ENCODE assay signal across 27 cellular contexts in genomic region chr6:153435787-153436186, GRCh38.
DNase-seq lines count a peak whose midpoint lies in the region; ATAC-seq, FAIRE-seq and TF ChIP-seq lines count a peak whose summit lies in the region.
"Had no signal": no experiment of that assay in that cellular context is flagged by ENCODE, and none has a peak within 500 bp of the region (broad histone marks: within the 10 kb centered on the region; RNA-seq: fewer than 3 reads in every experiment).

No MANE protein-coding gene starts in this region.

- H3K4me3 ChIP-seq in breast epithelium (no peak overlapping the region), bronchial epithelial cell (ENCODE audit: low read depth, low read length) (no peak overlapping the region), coronary artery (no peak overlapping the region)

- POLR2A ChIA-PET in MCF 10A (lab: Yijun Ruan, JAX) = interaction anchor here (0.6 kb wide), 1 partner anchor 27 kb away, joined by 3 read pairs; no protein-coding TSS in a partner anchor

- H3K27me3 Mint-ChIP-seq in MCF 10A (ENCODE audit: insufficient read depth, unreplicated experiment) = no peaks in the 10 kb centered on the region
- H3K27me3 Mint-ChIP-seq: B cell had no signal

- no peak overlapping the region for H3K4me3 Mint-ChIP-seq in MCF 10A (ENCODE audit: unreplicated experiment)
- H3K4me3 Mint-ChIP-seq: B cell; CD8-positive, alpha-beta T cell had no signal

- H3K27me3 ChIP-seq in breast epithelium = no peaks in the 10 kb centered on the region
- no peaks in the 10 kb centered on the region for H3K27me3 ChIP-seq in bronchial epithelial cell (ENCODE audit: control insufficient read depth, insufficient read depth, low read length)

- FAIRE-seq in bronchial epithelial cell (lab: Jason Lieb, UNC) = no peak
- FAIRE-seq: GM12892, H54, HTR-8/SVneo had no signal

- in situ Hi-C loops in G401 (cut with HindIII; ENCODE audit: low sequenced_read_pairs) = no loop called here

- H3K9me3 ChIP-seq in breast epithelium = no peaks in the 10 kb centered on the region
- H3K9me3 ChIP-seq: Caco-2 had no signal

- no peak for TF ChIP-seq POLR2A in breast epithelium (IDR thresholded peaks at IDR 0.05)

- CTCF ChIA-PET in MCF 10A (lab: Yijun Ruan, JAX) = interaction anchor here (1.1 kb wide), 1 partner anchor 12 kb away, joined by 3 read pairs; no protein-coding TSS in a partner anchor

- DNase-seq in MCF 10A (ENCODE audit: unreplicated experiment) = peak; percentile 33
- no peak for DNase-seq in breast epithelium (ENCODE audit: low spot score in 2 of 2)
- peak; percentile 27 for DNase-seq in OCI-M1 (lab: John Stamatoyannopoulos, UW)
- DNase-seq in bronchial epithelial cell (ENCODE audit: low read depth) = peak; percentile 67
- DNase-seq in putamen (ENCODE audit: low spot score) = peak; percentile 44
- DNase-seq in coronary artery (ENCODE audit: low spot score) = no peak
- no peak for DNase-seq in G401 (ENCODE audit: low spot score)
- DNase-seq: Caco-2; CD8-positive, alpha-beta T cell; Karpas-422; MV-4-11; NCI-H1105; NCI-H1436 treated with DMSO at 0.1 percent for 48 hours; NCI-H187 treated with DMSO at 0.1 percent for 48 hours; NCI-H2171 treated with DMSO at 0.1 percent for 48 hours; NCI-H446; NCI-H524 treated with DMSO at 0.1 percent for 48 hours; NCI-H774; NK-92 treated with Interleukin-12 subunit alpha and Interleukin-12 subunit beta, amount 100 ng/mL, for 24 hours; SHP77 treated with DMSO at 0.1 percent for 48 hours had no signal

- no peaks in the 10 kb centered on the region for H3K9me3 Mint-ChIP-seq in MCF 10A (ENCODE audit: unreplicated experiment)
- H3K9me3 Mint-ChIP-seq: CD8-positive, alpha-beta T cell had no signal

- peaks cover 7% of the 10 kb centered on the region for H3K36me3 Mint-ChIP-seq in MCF 10A (ENCODE audit: insufficient read depth, unreplicated experiment)
- H3K36me3 Mint-ChIP-seq: CD8-positive, alpha-beta T cell had no signal

- intact Hi-C loops in MCF 10A (cut with micrococcal nuclease) (no loop called here), breast epithelium (cut with DNase I; ENCODE audit: low total_unique reads) (no loop called here)

- H3K4me1 Mint-ChIP-seq in MCF 10A (ENCODE audit: insufficient read depth, unreplicated experiment) = peaks cover 12% of the 10 kb centered on the region
- H3K4me1 Mint-ChIP-seq: B cell had no signal

- H3K36me3 ChIP-seq in breast epithelium (no peaks in the 10 kb centered on the region), bronchial epithelial cell (ENCODE audit: control insufficient read depth, insufficient read depth, low read length) (no peaks in the 10 kb centered on the region)

- no peak for ATAC-seq in HG02798 (IDR thresholded peaks at IDR 0.05; ENCODE audit: poor library complexity, unreplicated experiment)
- ATAC-seq: CD8-positive, alpha-beta T cell had no signal

- H3K4me1 ChIP-seq in breast epithelium = no peaks in the 10 kb centered on the region
- H3K4me1 ChIP-seq: Caco-2 had no signal

- no TSS peak for BruUV-seq in MCF 10A (replicated peaks; lab: Mats Ljungman, UMichigan)

- peak overlapping the region; percentile 32 for H3K27ac Mint-ChIP-seq in MCF 10A (ENCODE audit: low read depth, unreplicated experiment)
- H3K27ac Mint-ChIP-seq: B cell; CD8-positive, alpha-beta T cell had no signal

- TF ChIP-seq CTCF in MCF 10A (IDR thresholded peaks at IDR 0.05; ENCODE audit: unreplicated experiment) (no peak), breast epithelium (IDR thresholded peaks at IDR 0.05) (no peak), bronchial epithelial cell (IDR thresholded peaks at IDR 0.05; ENCODE audit: insufficient read depth, low read length, severe bottlenecking) (no peak), coronary artery (IDR thresholded peaks at IDR 0.05) (no peak)

- H3K27ac ChIP-seq in breast epithelium (no peak overlapping the region), coronary artery (no peak overlapping the region)
- H3K27ac ChIP-seq: 22Rv1, C4-2B had no signal

Comparison
In these comparisons a context has a peak if more than half of its experiments do, and no peak if none do; other contexts are left out.
1. DNase-seq: peak in MCF 10A (single experiment), OCI-M1 (single experiment), bronchial epithelial cell (single experiment) and putamen (single experiment); none in breast epithelium (0 of 2), coronary artery (single experiment) and G401 (single experiment).